In the genomic region with DNA sequence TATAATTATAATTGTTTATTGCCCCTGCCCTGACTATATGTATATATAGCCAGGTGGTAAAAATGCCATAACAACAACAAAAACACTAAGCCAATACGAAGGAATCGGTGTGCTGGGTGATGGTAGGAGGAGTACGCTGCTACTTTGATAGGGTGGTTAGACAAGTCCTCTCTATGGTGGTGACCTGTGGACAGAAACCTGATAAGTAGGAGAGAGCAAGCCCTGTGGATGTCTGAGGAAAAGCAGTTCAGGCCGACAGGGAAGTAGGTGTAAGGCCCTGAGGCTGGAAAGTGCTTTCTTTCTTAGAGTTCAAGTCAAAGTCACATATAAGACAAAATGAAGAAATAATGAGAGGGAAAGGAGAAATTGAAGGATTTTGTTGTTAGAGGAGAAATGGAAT, we compare ENCODE assay signal across 15 cellular contexts.
A peak's percentile ranks its signal among the peaks of the same experiment; 100 is the strongest.
DNase-seq lines count a peak whose midpoint lies in the region; TF ChIP-seq lines count a peak whose summit lies in the region.
"Had no signal": no experiment of that assay in that cellular context is flagged by ENCODE, and none has a peak within 500 bp of the region (broad histone marks: within the 10 kb centered on the region; RNA-seq: fewer than 3 reads in every experiment).

No MANE protein-coding gene starts in this region.

- POLR2A ChIA-PET in activated CD4-positive, alpha-beta T cell treated with anti-CD3 and anti-CD28 coated beads, Interleukin-2, amount 10 ng/mL, durations not matched to agents 7 days and 5 days (lab: Charles Lee), result no interaction called here

- no peaks in the 10 kb centered on the region for H3K4me1 ChIP-seq in endodermal cell (ENCODE audit: control insufficient read depth, insufficient read depth, low read length)
- no peaks in the 10 kb centered on the region for H3K4me1 ChIP-seq in HAP-1

- no peaks in the 10 kb centered on the region for H3K27me3 Mint-ChIP-seq in endodermal cell (ENCODE audit: insufficient read depth)
- H3K27me3 Mint-ChIP-seq in activated CD4-positive, alpha-beta T cell treated with anti-CD3 and anti-CD28 coated beads, Interleukin-2, amount 10 ng/mL, durations not matched to agents 7 days and 5 days, result peaks cover 2% of the 10 kb centered on the region
- H3K27me3 Mint-ChIP-seq: B cell; CD4-positive, alpha-beta T cell had no signal

- no peaks in the 10 kb centered on the region for H3K4me1 Mint-ChIP-seq in endodermal cell
- H3K4me1 Mint-ChIP-seq in activated CD4-positive, alpha-beta T cell treated with anti-CD3 and anti-CD28 coated beads, Interleukin-2, amount 10 ng/mL, durations not matched to agents 7 days and 5 days, result no peaks in the 10 kb centered on the region
- H3K4me1 Mint-ChIP-seq: B cell had no signal

- peak; percentile 20 for DNase-seq in ELF-1 (ENCODE audit: low read depth, low spot score)
- DNase-seq in LNCaP clone FGC (ENCODE audit: low read depth), result peak; percentile 2
- DNase-seq in endodermal cell, result peak; percentile 47
- DNase-seq in myocyte (ENCODE audit: low read depth), result peak; percentile 9
- no peak for DNase-seq in NCI-H187 (lab: John Stamatoyannopoulos, UW)
- DNase-seq in activated CD4-positive, alpha-beta T cell treated with anti-CD3 and anti-CD28 coated beads, Interleukin-2, amount 10 ng/mL, durations not matched to agents 7 days and 5 days, result no peak
- no peak for DNase-seq in HAP-1 (ENCODE audit: low spot score in 2 of 2)
- DNase-seq: ACHN; C1 segment of cervical spinal cord; CD4-positive, alpha-beta T cell; GOT3; Karpas-422 had no signal

- H3K4me3 ChIP-seq in LNCaP clone FGC (ENCODE audit: low read depth, low read length), result no peak overlapping the region
- no peak overlapping the region for H3K4me3 ChIP-seq in endodermal cell (ENCODE audit: low read length)
- no peak overlapping the region for H3K4me3 ChIP-seq in HAP-1
- H3K4me3 ChIP-seq: K562 had no signal

- no peaks in the 10 kb centered on the region for H3K36me3 ChIP-seq in endodermal cell (ENCODE audit: control insufficient read depth, insufficient read depth, low read length)
- H3K36me3 ChIP-seq in HAP-1 (replicated peaks), result no peaks in the 10 kb centered on the region

- H3K9me3 Mint-ChIP-seq in endodermal cell, result no peaks in the 10 kb centered on the region
- H3K9me3 Mint-ChIP-seq in activated CD4-positive, alpha-beta T cell treated with anti-CD3 and anti-CD28 coated beads, Interleukin-2, amount 10 ng/mL, durations not matched to agents 7 days and 5 days, result no peaks in the 10 kb centered on the region
- H3K9me3 Mint-ChIP-seq: CD4-positive, alpha-beta T cell had no signal

- H3K9me3 ChIP-seq in endodermal cell (ENCODE audit: control insufficient read depth, low read length), result no peaks in the 10 kb centered on the region
- no peaks in the 10 kb centered on the region for H3K9me3 ChIP-seq in HAP-1

- H3K27ac ChIP-seq in endodermal cell (ENCODE audit: low read depth, low read length), result no peak overlapping the region
- H3K27ac ChIP-seq: HL-60 had no signal

- CTCF ChIA-PET in activated CD4-positive, alpha-beta T cell treated with anti-CD3 and anti-CD28 coated beads, Interleukin-2, amount 10 ng/mL, durations not matched to agents 7 days and 5 days (lab: Charles Lee), result no interaction called here

- H3K4me3 Mint-ChIP-seq in endodermal cell, result no peak overlapping the region
- no peak overlapping the region for H3K4me3 Mint-ChIP-seq in activated CD4-positive, alpha-beta T cell treated with anti-CD3 and anti-CD28 coated beads, Interleukin-2, amount 10 ng/mL, durations not matched to agents 7 days and 5 days
- H3K4me3 Mint-ChIP-seq: B cell; CD4-positive, alpha-beta T cell had no signal

- WGBS in endodermal cell (ENCODE audit: insufficient coverage in 1 of 2, insufficient read length in 1 of 2), 2 experiments, result 94 to 100% methylated on average over 2 to 4 of the region's 4 CpGs

- in situ Hi-C loops in HAP-1 (cut with MboI; ENCODE audit: low sequenced_read_pairs), result no loop called here

- TF ChIP-seq CTCF in LNCaP clone FGC (IDR thresholded peaks at IDR 0.05; ENCODE audit: control insufficient read depth, extremely low read depth, insufficient read depth), result no peak
- TF ChIP-seq CTCF in endodermal cell (conservative IDR thresholded peaks at IDR 0.05), result peak; percentile 44

- H3K27me3 ChIP-seq in endodermal cell (ENCODE audit: control insufficient read depth, insufficient read depth, low read length, poor library complexity, severe bottlenecking) (no peaks in the 10 kb centered on the region), HAP-1 (ENCODE audit: low read depth) (no peaks in the 10 kb centered on the region; the same call in 1 of the 2 replicates)

- no peaks in the 10 kb centered on the region for H3K36me3 Mint-ChIP-seq in endodermal cell (ENCODE audit: low read depth)
- no peaks in the 10 kb centered on the region for H3K36me3 Mint-ChIP-seq in activated CD4-positive, alpha-beta T cell treated with anti-CD3 and anti-CD28 coated beads, Interleukin-2, amount 10 ng/mL, durations not matched to agents 7 days and 5 days (ENCODE audit: low read depth)

- H3K9ac ChIP-seq in endodermal cell (ENCODE audit: extremely low read depth, low read length, poor library complexity, severe bottlenecking), result no peak overlapping the region

- H3K27ac Mint-ChIP-seq in endodermal cell, result no peak overlapping the region
- no peak overlapping the region for H3K27ac Mint-ChIP-seq in activated CD4-positive, alpha-beta T cell treated with anti-CD3 and anti-CD28 coated beads, Interleukin-2, amount 10 ng/mL, durations not matched to agents 7 days and 5 days
- H3K27ac Mint-ChIP-seq: B cell; CD4-positive, alpha-beta T cell had no signal

Comparison
In these comparisons a context has a peak if more than half of its experiments do, and no peak if none do; other contexts are left out.
1. DNase-seq: peak in ELF-1 (single experiment), LNCaP clone FGC (single experiment), endodermal cell (single experiment) and myocyte (single experiment); none in NCI-H187 (0 of 2), activated CD4-positive, alpha-beta T cell treated with anti-CD3 and anti-CD28 coated beads, Interleukin-2, amount 10 ng/mL, durations not matched to agents 7 days and 5 days (single experiment) and HAP-1 (0 of 2).